ENCODE assay signal across 1 cellular context in genomic region chr11:13962562-13963168, GRCh38.
TF ChIP-seq lines count a peak whose summit lies in the region.

Gene SPON1, plus strand, starts transcription at chr11:13962723. Its CDS starts 182 bp downstream, at chr11:13962905.

TF ChIP-seq in SK-N-SH, 30 proteins besides CTCF, POLR2A, EP300 and RAD21 (continued from another document):
- TF ChIP-seq MEF2A (IDR thresholded peaks at IDR 0.05; ENCODE audit: borderline replicate concordance, low read depth), result no peak
- TF ChIP-seq RFX5 (IDR thresholded peaks at IDR 0.05; ENCODE audit: low read length), result no peak
- no peak for TF ChIP-seq SMC3 (IDR thresholded peaks at IDR 0.05; ENCODE audit: low read depth, low read length)
- TF ChIP-seq TAF1 (IDR thresholded peaks at IDR 0.05; ENCODE audit: borderline replicate concordance, low read depth, low read length), result no peak
- TF ChIP-seq POLR2AphosphoS5 (IDR thresholded peaks at IDR 0.05; ENCODE audit: low read depth, low read length), result no peak
- no peak for TF ChIP-seq ZBTB33 (IDR thresholded peaks at IDR 0.05; ENCODE audit: borderline replicate concordance, low read depth)
TF ChIP-seq in SK-N-SH: peak in this region for 0.
